ENCODE assay signal across 10 cellular contexts in the genomic region with DNA sequence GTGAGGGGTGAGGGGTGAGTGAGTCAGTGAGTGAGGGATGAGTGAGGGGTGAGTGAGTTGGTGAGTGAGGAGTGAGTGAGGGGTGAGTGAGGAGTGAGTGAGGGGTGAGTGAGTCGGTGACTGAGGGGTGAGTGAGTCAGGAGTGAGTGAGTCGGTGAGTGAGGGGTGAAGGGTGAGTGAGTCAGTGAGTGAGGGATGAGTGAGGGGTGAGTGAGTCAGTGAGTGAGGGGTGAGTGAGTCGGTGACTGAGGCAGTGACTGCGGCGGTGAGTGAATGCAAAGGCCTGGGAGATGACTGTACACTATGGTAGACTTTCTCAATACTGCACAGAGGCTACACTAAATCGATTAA. TPM values are rescaled to one million over a fixed set of nuclear protein-coding genes. Genes with fewer than 3 reads are reported as not detected.
DNase-seq lines count a peak whose midpoint lies in the region; ATAC-seq and TF ChIP-seq lines count a peak whose summit lies in the region.
"Had no signal": no experiment of that assay in that cellular context is flagged by ENCODE, and none has a peak within 500 bp of the region (broad histone marks: within the 10 kb centered on the region; RNA-seq: fewer than 3 reads in every experiment).

No MANE protein-coding gene starts in this region.

- peak overlapping the region; percentile 38 for H3K4me3 Mint-ChIP-seq in activated CD4-positive, alpha-beta T cell treated with anti-CD3 and anti-CD28 coated beads for 36 hours
- no peak overlapping the region for H3K4me3 Mint-ChIP-seq in activated CD4-positive, alpha-beta T cell treated with anti-CD3 and anti-CD28 coated beads, Interleukin-2, amount 10 ng/mL, durations not matched to agents 7 days and 5 days

- in situ Hi-C loops in GM13976 (cut with MboI; ENCODE audit: low sequenced_read_pairs, unreplicated experiment), result no loop called here

- POLR2A ChIA-PET in activated CD4-positive, alpha-beta T cell treated with anti-CD3 and anti-CD28 coated beads for 36 hours (lab: Charles Lee), result no interaction called here
- POLR2A ChIA-PET in activated CD4-positive, alpha-beta T cell treated with anti-CD3 and anti-CD28 coated beads, Interleukin-2, amount 10 ng/mL, durations not matched to agents 7 days and 5 days (lab: Charles Lee), result no interaction called here

- peak; percentile 89 for ATAC-seq in activated CD4-positive, alpha-beta T cell treated with anti-CD3 and anti-CD28 coated beads for 36 hours
- ATAC-seq in GM18517 (IDR thresholded peaks at IDR 0.05; ENCODE audit: unreplicated experiment) (no peak), left colon (no peak)

- H3K27ac ChIP-seq in fibroblast of lung (ENCODE audit: insufficient read depth, low read length), result no peak overlapping the region
- H3K27ac ChIP-seq: testis had no signal

- peaks cover 39% of the 10 kb centered on the region for H3K36me3 Mint-ChIP-seq in activated CD4-positive, alpha-beta T cell treated with anti-CD3 and anti-CD28 coated beads for 36 hours (ENCODE audit: low read depth)
- H3K36me3 Mint-ChIP-seq in activated CD4-positive, alpha-beta T cell treated with anti-CD3 and anti-CD28 coated beads, Interleukin-2, amount 10 ng/mL, durations not matched to agents 7 days and 5 days (ENCODE audit: low read depth), result peaks cover 21% of the 10 kb centered on the region

- no peak for TF ChIP-seq CTCF in fibroblast of lung (conservative IDR thresholded peaks at IDR 0.05 in 1 of 2, IDR thresholded peaks at IDR 0.05 in 1 of 2; ENCODE audit: low read depth in 1 of 2, low read length in 2 of 2)
- no peak for TF ChIP-seq CTCF in GM13976 (IDR thresholded peaks at IDR 0.05; ENCODE audit: borderline replicate concordance, control extremely low read depth, extremely low read depth, insufficient read depth, missing control alignments)

- peaks cover 46% of the 10 kb centered on the region for H3K79me2 ChIP-seq in fibroblast of lung (ENCODE audit: control insufficient read depth, insufficient read depth, low read length)

- H3K4me3 ChIP-seq in fibroblast of lung (replicated peaks in 1 of 4; ENCODE audit: control extremely low read depth in 1 of 4, insufficient read depth in 1 of 4, low read depth in 3 of 4, low read length in 4 of 4), result no peak overlapping the region
- H3K4me3 ChIP-seq: testis had no signal

- no peaks in the 10 kb centered on the region for H3K9me3 ChIP-seq in fibroblast of lung (ENCODE audit: control insufficient read depth, insufficient read depth, low read depth, low read length)
- H3K9me3 ChIP-seq: testis had no signal

- peaks cover 20% of the 10 kb centered on the region for H3K9me3 Mint-ChIP-seq in activated CD4-positive, alpha-beta T cell treated with anti-CD3 and anti-CD28 coated beads for 36 hours (ENCODE audit: low read depth)
- no peaks in the 10 kb centered on the region for H3K9me3 Mint-ChIP-seq in activated CD4-positive, alpha-beta T cell treated with anti-CD3 and anti-CD28 coated beads, Interleukin-2, amount 10 ng/mL, durations not matched to agents 7 days and 5 days

- peaks cover 51% of the 10 kb centered on the region for H3K4me1 Mint-ChIP-seq in activated CD4-positive, alpha-beta T cell treated with anti-CD3 and anti-CD28 coated beads for 36 hours
- peaks cover 47% of the 10 kb centered on the region for H3K4me1 Mint-ChIP-seq in activated CD4-positive, alpha-beta T cell treated with anti-CD3 and anti-CD28 coated beads, Interleukin-2, amount 10 ng/mL, durations not matched to agents 7 days and 5 days

- H3K4me2 ChIP-seq in fibroblast of lung (ENCODE audit: extremely low read depth, insufficient read depth, low read length), result no peak overlapping the region

- no peaks in the 10 kb centered on the region for H4K20me1 ChIP-seq in fibroblast of lung (ENCODE audit: control insufficient read depth, extremely low read depth, insufficient read depth, low read length)

- DNase-seq in activated CD4-positive, alpha-beta T cell treated with anti-CD3 and anti-CD28 coated beads for 36 hours, result peak; percentile 90
- no peak for DNase-seq in activated CD4-positive, alpha-beta T cell treated with anti-CD3 and anti-CD28 coated beads, Interleukin-2, amount 10 ng/mL, durations not matched to agents 7 days and 5 days
- peak; percentile 66 to 77 for DNase-seq in activated CD4-positive, alpha-beta T cell treated with anti-CD3 and anti-CD28 coated beads, Interleukin-2, amount 50 U/mL, for 48 hours
- DNase-seq in fibroblast of lung (ENCODE audit: low read depth in 2 of 2) (peak; percentile 43), left colon (no peak), GM13976 (ENCODE audit: low spot score) (no peak)
- DNase-seq in stimulated activated CD8-positive, alpha-beta memory T cell treated with anti-CD3 and anti-CD28 coated beads, Interleukin-7, amount 100 ng/mL, for 4 hours (ENCODE audit: low read depth in 2 of 2), result peak; percentile 28 to 47
- DNase-seq: NCI-H1048, testis had no signal

- no peak overlapping the region for H2AFZ ChIP-seq in fibroblast of lung (ENCODE audit: low read length)

- peak overlapping the region; percentile 88 for H3K27ac Mint-ChIP-seq in activated CD4-positive, alpha-beta T cell treated with anti-CD3 and anti-CD28 coated beads for 36 hours
- no peak overlapping the region for H3K27ac Mint-ChIP-seq in activated CD4-positive, alpha-beta T cell treated with anti-CD3 and anti-CD28 coated beads, Interleukin-2, amount 10 ng/mL, durations not matched to agents 7 days and 5 days

- intact Hi-C loops in activated CD4-positive, alpha-beta T cell treated with anti-CD3 and anti-CD28 coated beads for 36 hours (cut with DNase I, micrococcal nuclease), result loop anchor here in 1 of 2 experiments (1.0 to 5.0 kb wide), 9 partner anchors 10 to 998 kb away; a partner anchor contains a TSS
- intact Hi-C loops in left colon (cut with DNase I, micrococcal nuclease), result no loop called here

- H3K36me3 ChIP-seq in fibroblast of lung (ENCODE audit: control insufficient read depth, insufficient read depth, low read length), result peaks cover 4% of the 10 kb centered on the region

- CTCF ChIA-PET in activated CD4-positive, alpha-beta T cell treated with anti-CD3 and anti-CD28 coated beads for 36 hours (lab: Charles Lee), result no interaction called here
- CTCF ChIA-PET in activated CD4-positive, alpha-beta T cell treated with anti-CD3 and anti-CD28 coated beads, Interleukin-2, amount 10 ng/mL, durations not matched to agents 7 days and 5 days (lab: Charles Lee), result no interaction called here

- no peak overlapping the region for H3K9ac ChIP-seq in fibroblast of lung (ENCODE audit: insufficient read depth, low read length)

- no peaks in the 10 kb centered on the region for H3K27me3 ChIP-seq in fibroblast of lung (ENCODE audit: control insufficient read depth, insufficient read depth, low read length)
- H3K27me3 ChIP-seq: testis had no signal

- peaks cover 2% of the 10 kb centered on the region for H3K4me1 ChIP-seq in fibroblast of lung (ENCODE audit: control insufficient read depth, extremely low read depth, insufficient read depth, low read length)

- H3K27me3 Mint-ChIP-seq in activated CD4-positive, alpha-beta T cell treated with anti-CD3 and anti-CD28 coated beads for 36 hours, result no peaks in the 10 kb centered on the region
- H3K27me3 Mint-ChIP-seq in activated CD4-positive, alpha-beta T cell treated with anti-CD3 and anti-CD28 coated beads, Interleukin-2, amount 10 ng/mL, durations not matched to agents 7 days and 5 days, result no peaks in the 10 kb centered on the region

RNA-seq across cellular contexts. Expression of a gene that starts 16.6 kb away (rescaled TPM):
- total RNA-seq in activated CD4-positive, alpha-beta T cell treated with anti-CD3 and anti-CD28 coated beads for 36 hours, result 10 to 100 TPM; 42.5 to 54.1 TPM
- total RNA-seq in activated CD4-positive, alpha-beta T cell treated with anti-CD3 and anti-CD28 coated beads, Interleukin-2, amount 10 ng/mL, durations not matched to agents 7 days and 5 days, result 10 to 100 TPM; 35.4 to 37.0 TPM
- 40.6 and 47.7 TPM in 2 replicates for total RNA-seq in fibroblast of lung
- 19.3 and 27.7 TPM in 2 replicates for polyA plus RNA-seq in fibroblast of lung
- 40.2 and 56.7 TPM in 2 replicates for polyA plus RNA-seq in fibroblast of lung (2012)
- polyA minus RNA-seq in fibroblast of lung (ENCODE audit: low replicate concordance), result 77.1 and 106 TPM in 2 replicates
- total RNA-seq in left colon, result 10 to 100 TPM; 86.0 to 86.7 TPM

RNA-seq across cellular contexts. Expression of a gene that starts 17.1 kb away (rescaled TPM):
- total RNA-seq in activated CD4-positive, alpha-beta T cell treated with anti-CD3 and anti-CD28 coated beads for 36 hours, result 10 to 100 TPM; 71.8 to 80.1 TPM
- 10 to 100 TPM; 75.0 to 88.3 TPM for total RNA-seq in activated CD4-positive, alpha-beta T cell treated with anti-CD3 and anti-CD28 coated beads, Interleukin-2, amount 10 ng/mL, durations not matched to agents 7 days and 5 days
- total RNA-seq in fibroblast of lung (30.0 and 45.1 TPM in 2 replicates), left colon (10 to 100 TPM; 90.0 to 95.9 TPM)
- polyA plus RNA-seq in fibroblast of lung, result 76.2 and 95.6 TPM in 2 replicates
- 58.8 and 74.8 TPM in 2 replicates for polyA plus RNA-seq in fibroblast of lung (2012)
- 78.7 and 129 TPM in 2 replicates for polyA minus RNA-seq in fibroblast of lung (ENCODE audit: low replicate concordance)

Comparison
In these comparisons a context has a peak if more than half of its experiments do, and no peak if none do; other contexts are left out.
1. DNase-seq: peak in activated CD4-positive, alpha-beta T cell treated with anti-CD3 and anti-CD28 coated beads for 36 hours (single experiment), activated CD4-positive, alpha-beta T cell treated with anti-CD3 and anti-CD28 coated beads, Interleukin-2, amount 50 U/mL, for 48 hours (2 of 2), fibroblast of lung (2 of 2) and stimulated activated CD8-positive, alpha-beta memory T cell treated with anti-CD3 and anti-CD28 coated beads, Interleukin-7, amount 100 ng/mL, for 4 hours (2 of 2); none in activated CD4-positive, alpha-beta T cell treated with anti-CD3 and anti-CD28 coated beads, Interleukin-2, amount 10 ng/mL, durations not matched to agents 7 days and 5 days (single experiment), left colon (0 of 2) and GM13976 (single experiment).